ENCODE assay signal across 21 cellular contexts in genomic region chr2:9419558-9419957, GRCh38. TPM values are rescaled to one million over a fixed set of nuclear protein-coding genes. Genes with fewer than 3 reads are reported as not detected.
DNase-seq lines count a peak whose midpoint lies in the region; ATAC-seq and TF ChIP-seq lines count a peak whose summit lies in the region.
"Had no signal": no experiment of that assay in that cellular context is flagged by ENCODE, and none has a peak within 500 bp of the region (broad histone marks: within the 10 kb centered on the region; RNA-seq: fewer than 3 reads in every experiment).

No MANE protein-coding gene starts in this region.

- TF ChIP-seq CTCF in nephron (IDR thresholded peaks at IDR 0.05; ENCODE audit: unreplicated experiment in 3 of 3) (no peak), Calu3 (IDR thresholded peaks at IDR 0.05; ENCODE audit: unreplicated experiment) (no peak)

- H3K27me3 Mint-ChIP-seq in CD4-positive, CD25-positive, alpha-beta regulatory T cell, result no peaks in the 10 kb centered on the region
- H3K27me3 Mint-ChIP-seq in nephron (ENCODE audit: low read depth) (no peaks in the 10 kb centered on the region), Calu3 (ENCODE audit: unreplicated experiment) (no peaks in the 10 kb centered on the region)
- H3K27me3 Mint-ChIP-seq: B cell; CD4-positive, alpha-beta memory T cell had no signal

- peaks cover 19% of the 10 kb centered on the region for H3K36me3 ChIP-seq in CD4-positive, CD25-positive, alpha-beta regulatory T cell (ENCODE audit: control insufficient read depth, insufficient read depth, low read length)

- no peak for ATAC-seq in CD4-positive, CD25-positive, alpha-beta regulatory T cell (ENCODE audit: low read depth in 2 of 2)
- ATAC-seq in HG03175 (IDR thresholded peaks at IDR 0.05; ENCODE audit: unreplicated experiment) (no peak), HG03354 (IDR thresholded peaks at IDR 0.05; ENCODE audit: poor library complexity, severe bottlenecking, unreplicated experiment) (no peak)
- ATAC-seq: GM23338, HCT116 had no signal

- H3K4me3 Mint-ChIP-seq in CD4-positive, CD25-positive, alpha-beta regulatory T cell, result peak overlapping the region in 3 of 4 donors; percentile 17 to 85 (median 84)
- peak overlapping the region in 2 of 3 experiments; percentile 15 to 73 for H3K4me3 Mint-ChIP-seq in nephron
- H3K4me3 Mint-ChIP-seq in Calu3 (ENCODE audit: low read depth, unreplicated experiment), result no peak overlapping the region
- H3K4me3 Mint-ChIP-seq: B cell, GM23338 had no signal

- peak overlapping the region in 1 of 3 donors; percentile 55 for H3K27ac Mint-ChIP-seq in CD4-positive, CD25-positive, alpha-beta regulatory T cell
- no peak overlapping the region for H3K27ac Mint-ChIP-seq in nephron
- H3K27ac Mint-ChIP-seq in Calu3 (ENCODE audit: unreplicated experiment), result no peak overlapping the region
- H3K27ac Mint-ChIP-seq: B cell, GM23338 had no signal

- H3K4me1 ChIP-seq in CD4-positive, CD25-positive, alpha-beta regulatory T cell (ENCODE audit: control insufficient read depth, insufficient read depth, low read length, poor library complexity, severe bottlenecking), result peaks cover 37% of the 10 kb centered on the region

- no peaks in the 10 kb centered on the region for H3K27me3 ChIP-seq in CD4-positive, CD25-positive, alpha-beta regulatory T cell (ENCODE audit: control insufficient read depth, insufficient read depth, low read length)

- DNase-seq in NCI-H2171 treated with DMSO at 0.1 percent for 48 hours (lab: John Stamatoyannopoulos, UW) (peak; percentile 27), NCI-H2171 (lab: John Stamatoyannopoulos, UW) (no peak), NCI-H82 treated with DMSO at 0.1 percent for 48 hours (lab: John Stamatoyannopoulos, UW; ENCODE audit: unreplicated experiment) (peak; percentile 2), Calu3 (no peak)
- no peak for DNase-seq in CD4-positive, CD25-positive, alpha-beta regulatory T cell
- DNase-seq: CD4-positive, alpha-beta memory T cell; DMS79 treated with DMSO at 0.1 percent for 48 hours; KBM-7; NCI-H1436 treated with DMSO at 0.1 percent for 48 hours; NCI-H2029 treated with DMSO at 0.1 percent for 48 hours; NCI-H526; NK-92 treated with Interleukin-12 subunit alpha and Interleukin-12 subunit beta, amount 100 ng/mL, for 24 hours; OCI-M1; SHP77 treated with DMSO at 0.1 percent for 48 hours had no signal

- peaks cover 0 to 2% (median 0%) of the 10 kb centered on the region in 7 donors for H3K9me3 Mint-ChIP-seq in CD4-positive, CD25-positive, alpha-beta regulatory T cell
- H3K9me3 Mint-ChIP-seq in nephron, result no peaks in the 10 kb centered on the region
- no peaks in the 10 kb centered on the region for H3K9me3 Mint-ChIP-seq in Calu3 (ENCODE audit: low read depth, unreplicated experiment)
- H3K9me3 Mint-ChIP-seq: GM23338 had no signal

- no peak overlapping the region for H3K4me3 ChIP-seq in CD4-positive, CD25-positive, alpha-beta regulatory T cell (ENCODE audit: low read depth, low read length)
- H3K4me3 ChIP-seq: GM23338 had no signal

- intact Hi-C loops in Calu3 (cut with micrococcal nuclease; ENCODE audit: unreplicated experiment), result no loop called here

- CTCF ChIA-PET in Calu3 (lab: Charles Lee), result no interaction called here

- no TSS peak for BruUV-seq in Calu3 (replicated peaks; lab: Mats Ljungman, UMichigan)

- H3K9me3 ChIP-seq in CD4-positive, CD25-positive, alpha-beta regulatory T cell (ENCODE audit: control insufficient read depth in 2 of 2, low read length in 2 of 2), result no peaks in the 10 kb centered on the region

- peaks cover 15% of the 10 kb centered on the region for H3K36me3 Mint-ChIP-seq in CD4-positive, CD25-positive, alpha-beta regulatory T cell
- H3K36me3 Mint-ChIP-seq in nephron (ENCODE audit: low read depth) (peaks cover 15% of the 10 kb centered on the region), Calu3 (ENCODE audit: insufficient read depth, unreplicated experiment) (peaks cover 38% of the 10 kb centered on the region)

- no peak overlapping the region for H3K27ac ChIP-seq in CD4-positive, CD25-positive, alpha-beta regulatory T cell (ENCODE audit: insufficient read depth, low read length, poor library complexity, severe bottlenecking)
- H3K27ac ChIP-seq: 22Rv1 had no signal

- peaks cover 29 to 65% (median 54%) of the 10 kb centered on the region in 4 donors for H3K4me1 Mint-ChIP-seq in CD4-positive, CD25-positive, alpha-beta regulatory T cell
- H3K4me1 Mint-ChIP-seq in nephron (peaks cover 35% of the 10 kb centered on the region), Calu3 (ENCODE audit: low read depth, unreplicated experiment) (peaks cover 23% of the 10 kb centered on the region)

RNA-seq across cellular contexts. Expression of gene ITGB1BP1, which starts 3.8 kb away (rescaled TPM):
- 65.3 TPM for total RNA-seq in CD4-positive, CD25-positive, alpha-beta regulatory T cell
- 100 to 1,000 TPM; 106 to 199 (median 168) TPM for polyA plus RNA-seq in CD4-positive, CD25-positive, alpha-beta regulatory T cell
- total RNA-seq in Calu3 (2022), result 87.0 and 93.1 TPM in 2 replicates

RNA-seq across cellular contexts. Expression of gene CPSF3, which starts 3.9 kb away (rescaled TPM):
- 23.1 TPM for total RNA-seq in CD4-positive, CD25-positive, alpha-beta regulatory T cell
- 10 to 100 TPM; 30.7 to 37.8 (median 35.6) TPM for polyA plus RNA-seq in CD4-positive, CD25-positive, alpha-beta regulatory T cell
- 54.8 and 56.7 TPM in 2 replicates for total RNA-seq in Calu3 (2022)

RNA-seq across cellular contexts. Expression of gene IAH1, which starts 54.8 kb away (rescaled TPM):
- 40.7 TPM for total RNA-seq in CD4-positive, CD25-positive, alpha-beta regulatory T cell
- 100 to 1,000 TPM in 2 of 4 donors, 10 to 100 TPM in 2; 87.6 to 108 (median 98.0) TPM for polyA plus RNA-seq in CD4-positive, CD25-positive, alpha-beta regulatory T cell
- total RNA-seq in Calu3 (2022), result 22.9 and 25.0 TPM in 2 replicates

Comparison
In these comparisons a context has a peak if more than half of its experiments do, and no peak if none do; other contexts are left out.
1. DNase-seq: peak in NCI-H2171 treated with DMSO at 0.1 percent for 48 hours (single experiment) and NCI-H82 treated with DMSO at 0.1 percent for 48 hours (single experiment); none in NCI-H2171 (single experiment), CD4-positive, CD25-positive, alpha-beta regulatory T cell (0 of 3) and Calu3 (single experiment).